In genomic region chr1:26472901-26473845, GRCh38 we compare ENCODE assay signal across 8 cellular contexts. TPM values are rescaled to one million over a fixed set of nuclear protein-coding genes. Genes with fewer than 3 reads are reported as not detected.
DNase-seq lines count a peak whose midpoint lies in the region; ATAC-seq and TF ChIP-seq lines count a peak whose summit lies in the region.

No MANE protein-coding gene starts in this region.

- peak overlapping the region; percentile 100 for H3K9ac ChIP-seq in PC-3 (ENCODE audit: low read length)

- H3K36me3 ChIP-seq in PC-3 (ENCODE audit: low read depth, low read length): peaks cover 42% of the 10 kb centered on the region

- H3K4me1 Mint-ChIP-seq in activated T-cell treated with anti-CD3 and anti-CD28 coated beads, Interleukin-2, amount 50 U/mL, for 24 hours (ENCODE audit: low read depth): peaks cover 55% of the 10 kb centered on the region

- peak overlapping the region; percentile 90 for H3K27ac Mint-ChIP-seq in activated T-cell treated with anti-CD3 and anti-CD28 coated beads, Interleukin-2, amount 50 U/mL, for 24 hours

- no peaks in the 10 kb centered on the region for H3K27me3 ChIP-seq in PC-3 (ENCODE audit: low read length)

- H4K20me1 ChIP-seq in PC-3 (ENCODE audit: low read length): peaks cover 32% of the 10 kb centered on the region

- H3K4me2 ChIP-seq in PC-3 (ENCODE audit: low read length): peak overlapping the region; percentile 100

- POLR2A ChIA-PET in PC-3 (lab: Charles Lee; ENCODE audit: unreplicated experiment): no interaction called here

- ATAC-seq in GM21619 (IDR thresholded peaks at IDR 0.05; ENCODE audit: unreplicated experiment): peak; percentile 70
- peak; percentile 67 for ATAC-seq in PC-3

- no peak for TF ChIP-seq CTCF in PC-3 (conservative IDR thresholded peaks at IDR 0.05; ENCODE audit: low read depth, low read length)
- TF ChIP-seq CTCF in epithelial cell of proximal tubule (conservative IDR thresholded peaks at IDR 0.05; ENCODE audit: low read depth, low read length): no peak

- H3K36me3 Mint-ChIP-seq in activated T-cell treated with anti-CD3 and anti-CD28 coated beads, Interleukin-2, amount 50 U/mL, for 24 hours (ENCODE audit: low read depth): peaks cover 78% of the 10 kb centered on the region

- CTCF ChIA-PET in PC-3 (lab: Charles Lee): no interaction called here

- DNase-seq in DMS 273 (lab: John Stamatoyannopoulos, UW; ENCODE audit: unreplicated experiment): peak; percentile 98
- peak; percentile 88 for DNase-seq in Jurkat, Clone E6-1 (ENCODE audit: low read depth, low spot score)
- DNase-seq in PC-3: peak; percentile 92
- DNase-seq in activated T-cell treated with anti-CD3 and anti-CD28 coated beads, Interleukin-2, amount 50 U/mL, for 24 hours: peak; percentile 97
- DNase-seq in epithelial cell of proximal tubule (ENCODE audit: low read depth): peak; percentile 19
- peak; percentile 96 for DNase-seq in mucosa of gallbladder (ENCODE audit: low spot score)
- peak; percentile 93 for DNase-seq in stimulated activated CD8-positive, alpha-beta memory T cell treated with anti-CD3 and anti-CD28 coated beads, Interleukin-2, amount 100 ng/mL, for 48 hours (ENCODE audit: low read depth in 2 of 2)

- no peaks in the 10 kb centered on the region for H3K9me3 ChIP-seq in PC-3 (ENCODE audit: low read length)

- no peaks in the 10 kb centered on the region for H3K9me2 ChIP-seq in PC-3 (replicated peaks; ENCODE audit: low read length)

- H3K4me3 ChIP-seq in Jurkat, Clone E6-1 (ENCODE audit: low read length): peak overlapping the region; percentile 71
- H3K4me3 ChIP-seq in PC-3 (ENCODE audit: low read length): peak overlapping the region; percentile 96
- H3K4me3 ChIP-seq in epithelial cell of proximal tubule (ENCODE audit: low read depth, low read length): peak overlapping the region; percentile 73

- peaks cover 12% of the 10 kb centered on the region for H3F3A ChIP-seq in PC-3 (ENCODE audit: low read length, unreplicated experiment)

- peak overlapping the region; percentile 96 for H3K27ac ChIP-seq in PC-3 (ENCODE audit: low read length)

- H2AFZ ChIP-seq in PC-3 (ENCODE audit: low read length): no peak overlapping the region

- no peaks in the 10 kb centered on the region for H3K9me3 Mint-ChIP-seq in activated T-cell treated with anti-CD3 and anti-CD28 coated beads, Interleukin-2, amount 50 U/mL, for 24 hours

- H3K79me2 ChIP-seq in PC-3 (ENCODE audit: low read length): peaks cover 25% of the 10 kb centered on the region

- BruUV-seq in PC-3 (replicated peaks; lab: Mats Ljungman, UMichigan): TSS peak; percentile 53

- peak overlapping the region; percentile 92 for H3K4me3 Mint-ChIP-seq in activated T-cell treated with anti-CD3 and anti-CD28 coated beads, Interleukin-2, amount 50 U/mL, for 24 hours

- H3K27me3 Mint-ChIP-seq in activated T-cell treated with anti-CD3 and anti-CD28 coated beads, Interleukin-2, amount 50 U/mL, for 24 hours: no peaks in the 10 kb centered on the region

- H3K4me1 ChIP-seq in PC-3 (ENCODE audit: insufficient read depth, low read length): peaks cover 29% of the 10 kb centered on the region

- intact Hi-C loops in PC-3 (cut with micrococcal nuclease): no loop called here

RNA-seq across cellular contexts. Expression of gene HMGN2, which starts 0.9 kb away (rescaled TPM):
- polyA plus RNA-seq in Jurkat, Clone E6-1 (2012; ENCODE audit: insufficient read depth, insufficient read length): 1,237 TPM
- total RNA-seq in PC-3 (2014; rRNA removed) (822 and 888 TPM in 2 replicates), epithelial cell of proximal tubule (479 and 768 TPM in 2 replicates), mucosa of gallbladder (236 TPM)

RNA-seq across cellular contexts. Expression of gene DHDDS, which starts 41.1 kb away (rescaled TPM):
- polyA plus RNA-seq in Jurkat, Clone E6-1 (2012; ENCODE audit: insufficient read depth, insufficient read length): 31.5 TPM
- total RNA-seq in PC-3 (2014; rRNA removed) (49.6 and 52.8 TPM in 2 replicates), epithelial cell of proximal tubule (28.4 and 47.9 TPM in 2 replicates), mucosa of gallbladder (42.3 TPM)

RNA-seq across cellular contexts. Expression of gene RPS6KA1, which starts 56.4 kb away (rescaled TPM):
- polyA plus RNA-seq in Jurkat, Clone E6-1 (2012; ENCODE audit: insufficient read depth, insufficient read length): 47.3 TPM
- total RNA-seq in PC-3 (2014; rRNA removed) (98.2 and 111 TPM in 2 replicates), epithelial cell of proximal tubule (63.8 and 66.5 TPM in 2 replicates), mucosa of gallbladder (49.2 TPM)

Comparison
In these comparisons a context has a peak if more than half of its experiments do, and no peak if none do; other contexts are left out.
1. Peak in every context shown above with its lines: DNase-seq, ATAC-seq, H3K4me3 ChIP-seq and H3K27ac ChIP-seq.
2. DNase-seq: peak in every context shown above with its lines; median percentile 98 in DMS 273; 97 in activated T-cell treated with anti-CD3 and anti-CD28 coated beads, Interleukin-2, amount 50 U/mL, for 24 hours; 96 in mucosa of gallbladder; 93 in stimulated activated CD8-positive, alpha-beta memory T cell treated with anti-CD3 and anti-CD28 coated beads, Interleukin-2, amount 100 ng/mL, for 48 hours; 92 in PC-3; 88 in Jurkat, Clone E6-1; 19 in epithelial cell of proximal tubule.